Comparison of ENCODE assay signal across 16 cellular contexts in genomic region chr14:49447725-49448124, GRCh38.
DNase-seq lines count a peak whose midpoint lies in the region; ATAC-seq and FAIRE-seq lines count a peak whose summit lies in the region.
"Had no signal": no experiment of that assay in that cellular context is flagged by ENCODE, and none has a peak within 500 bp of the region (broad histone marks: within the 10 kb centered on the region; RNA-seq: fewer than 3 reads in every experiment).

No MANE protein-coding gene starts in this region.

- H3K36me3 Mint-ChIP-seq in activated CD8-positive, alpha-beta memory T cell treated with anti-CD3 and anti-CD28 coated beads, Interleukin-2, amount 10 ng/mL, durations not matched to agents 7 days and 5 days = no peaks in the 10 kb centered on the region
- H3K36me3 Mint-ChIP-seq in effector memory CD8-positive, alpha-beta T cell (ENCODE audit: insufficient read depth) = peaks cover 3% of the 10 kb centered on the region
- H3K36me3 Mint-ChIP-seq: CD8-positive, alpha-beta T cell had no signal

- CTCF ChIA-PET in activated CD8-positive, alpha-beta memory T cell treated with anti-CD3 and anti-CD28 coated beads, Interleukin-2, amount 10 ng/mL, durations not matched to agents 7 days and 5 days (lab: Charles Lee) = interaction anchor here (2.1 kb wide), 1 partner anchor 14 kb away, joined by 6 read pairs; no protein-coding TSS in a partner anchor

- peak; percentile 23 for FAIRE-seq in urothelium cell line (lab: Jason Lieb, UNC)
- FAIRE-seq: A549, H54 had no signal

- H3K27ac Mint-ChIP-seq in activated CD8-positive, alpha-beta memory T cell treated with anti-CD3 and anti-CD28 coated beads, Interleukin-2, amount 10 ng/mL, durations not matched to agents 7 days and 5 days = no peak overlapping the region
- no peak overlapping the region for H3K27ac Mint-ChIP-seq in effector memory CD8-positive, alpha-beta T cell
- H3K27ac Mint-ChIP-seq: CD8-positive, alpha-beta T cell had no signal

- DNase-seq in NCI-H1105 treated with DMSO at 0.1 percent for 48 hours (lab: John Stamatoyannopoulos, UW) (peak; percentile 50), NCI-H1105 (lab: John Stamatoyannopoulos, UW) (no peak), foreskin melanocyte (peak; percentile 56), pons (ENCODE audit: low spot score) (peak; percentile 37), urothelium cell line (ENCODE audit: low spot score) (no peak), NCI-H1694 (lab: John Stamatoyannopoulos, UW) (no peak)
- DNase-seq in activated CD8-positive, alpha-beta memory T cell treated with anti-CD3 and anti-CD28 coated beads, Interleukin-2, amount 10 ng/mL, durations not matched to agents 7 days and 5 days = no peak
- no peak for DNase-seq in effector memory CD8-positive, alpha-beta T cell
- DNase-seq: Calu3; CD8-positive, alpha-beta T cell; DMS79 treated with DMSO at 0.1 percent for 48 hours; GF-D8; HCEC 1CT had no signal

- no peaks in the 10 kb centered on the region for H3K4me1 Mint-ChIP-seq in activated CD8-positive, alpha-beta memory T cell treated with anti-CD3 and anti-CD28 coated beads, Interleukin-2, amount 10 ng/mL, durations not matched to agents 7 days and 5 days
- no peaks in the 10 kb centered on the region for H3K4me1 Mint-ChIP-seq in effector memory CD8-positive, alpha-beta T cell (ENCODE audit: low read depth in 2 of 2)

- peaks cover 4% of the 10 kb centered on the region for H3K9me3 Mint-ChIP-seq in activated CD8-positive, alpha-beta memory T cell treated with anti-CD3 and anti-CD28 coated beads, Interleukin-2, amount 10 ng/mL, durations not matched to agents 7 days and 5 days (ENCODE audit: low read depth)
- peaks cover 0 to 6% of the 10 kb centered on the region in 2 donors for H3K9me3 Mint-ChIP-seq in effector memory CD8-positive, alpha-beta T cell

- peaks cover 17% of the 10 kb centered on the region for H3K27me3 Mint-ChIP-seq in activated CD8-positive, alpha-beta memory T cell treated with anti-CD3 and anti-CD28 coated beads, Interleukin-2, amount 10 ng/mL, durations not matched to agents 7 days and 5 days
- peaks cover 33 to 43% of the 10 kb centered on the region in 2 donors for H3K27me3 Mint-ChIP-seq in effector memory CD8-positive, alpha-beta T cell

- no peak for ATAC-seq in activated CD8-positive, alpha-beta memory T cell treated with anti-CD3 and anti-CD28 coated beads, Interleukin-2, amount 10 ng/mL, durations not matched to agents 7 days and 5 days
- no peak for ATAC-seq in effector memory CD8-positive, alpha-beta T cell (replicated peaks)
- ATAC-seq: A549; CD8-positive, alpha-beta T cell; GM23338 had no signal

- no peak overlapping the region for H3K4me3 Mint-ChIP-seq in activated CD8-positive, alpha-beta memory T cell treated with anti-CD3 and anti-CD28 coated beads, Interleukin-2, amount 10 ng/mL, durations not matched to agents 7 days and 5 days
- no peak overlapping the region for H3K4me3 Mint-ChIP-seq in effector memory CD8-positive, alpha-beta T cell
- H3K4me3 Mint-ChIP-seq: CD8-positive, alpha-beta T cell; GM23338 had no signal

Comparison
In these comparisons a context has a peak if more than half of its experiments do, and no peak if none do; other contexts are left out.
1. DNase-seq: peak in NCI-H1105 treated with DMSO at 0.1 percent for 48 hours (single experiment), foreskin melanocyte (single experiment) and pons (single experiment); none in NCI-H1105 (single experiment), urothelium cell line (single experiment), activated CD8-positive, alpha-beta memory T cell treated with anti-CD3 and anti-CD28 coated beads, Interleukin-2, amount 10 ng/mL, durations not matched to agents 7 days and 5 days (single experiment), effector memory CD8-positive, alpha-beta T cell (0 of 3) and NCI-H1694 (single experiment).